In genomic region chr22:37739611-37740049, GRCh38 we compare ENCODE assay signal across 16 cellular contexts. TPM values are rescaled to one million over a fixed set of nuclear protein-coding genes. Genes with fewer than 3 reads are reported as not detected.
A peak's percentile ranks its signal among the peaks of the same experiment; 100 is the strongest.
DNase-seq lines count a peak whose midpoint lies in the region; ATAC-seq and TF ChIP-seq lines count a peak whose summit lies in the region.
"Had no signal": no experiment of that assay in that cellular context is flagged by ENCODE, and none has a peak within 500 bp of the region (broad histone marks: within the 10 kb centered on the region; RNA-seq: fewer than 3 reads in every experiment).

No MANE protein-coding gene starts in this region.

- no peak for ATAC-seq in HCT116
- peak in 1 of 2 donors; percentile 3 for ATAC-seq in right cardiac atrium
- no peak for ATAC-seq in GM21717 (IDR thresholded peaks at IDR 0.05; ENCODE audit: unreplicated experiment)
- no peak for ATAC-seq in HG03439 (IDR thresholded peaks at IDR 0.05; ENCODE audit: unreplicated experiment)
- ATAC-seq: Panc1 had no signal

- intact Hi-C loops in HCT116 (cut with micrococcal nuclease), result loop anchor here (5.0 kb wide), 2 partner anchors 42 to 43 kb away; partner anchors contain the start of gene TRIOBP
- intact Hi-C loops in right cardiac atrium (cut with DNase I), result loop anchor here in 1 of 4 donors (5.0 kb wide), 1 partner anchor 37 kb away; no protein-coding TSS in a partner anchor

- TF ChIP-seq CTCF in HCT116 (IDR thresholded peaks at IDR 0.05 in 2 of 3, conservative IDR thresholded peaks at IDR 0.05 in 1 of 3; ENCODE audit: borderline replicate concordance in 1 of 3, insufficient read depth in 1 of 3, low read depth in 2 of 3, low read length in 2 of 3), result no peak
- no peak for TF ChIP-seq CTCF in GM13977 (IDR thresholded peaks at IDR 0.05; ENCODE audit: extremely low read depth, insufficient read depth, missing control alignments)

- POLR2A ChIA-PET in HCT116 (lab: Charles Lee), result no interaction called here

- H3K36me3 ChIP-seq in HCT116 (ENCODE audit: control insufficient read depth in 1 of 2, insufficient read depth in 2 of 2, low read length in 2 of 2) (no peaks in the 10 kb centered on the region; a peak in 1 of 4 replicates), rectal smooth muscle tissue (ENCODE audit: control insufficient read depth, insufficient read depth, low read length) (no peaks in the 10 kb centered on the region)

- H3K79me2 ChIP-seq in HCT116 (ENCODE audit: insufficient read depth, low read length), result no peaks in the 10 kb centered on the region

- no TSS peak for BruUV-seq in HCT116 (replicated peaks; lab: Mats Ljungman, UMichigan)

- no peaks in the 10 kb centered on the region for H3K9me2 ChIP-seq in HCT116 (ENCODE audit: insufficient read depth)

- H3K27me3 ChIP-seq in HCT116 (ENCODE audit: insufficient read depth, low read length) (no peaks in the 10 kb centered on the region), right cardiac atrium (ENCODE audit: control insufficient read depth, insufficient read depth) (no peaks in the 10 kb centered on the region), rectal smooth muscle tissue (ENCODE audit: control insufficient read depth, insufficient read depth, low read length) (no peaks in the 10 kb centered on the region)

- TF ChIP-seq RAD21 in HCT116 (IDR thresholded peaks at IDR 0.05; ENCODE audit: low read depth), result no peak

- in situ Hi-C loops in GM13977 (cut with MboI; ENCODE audit: low pct_unique_long_range_greater_than_20kb, low sequenced_read_pairs, unreplicated experiment), result no loop called here

- H3K9me3 ChIP-seq in HCT116 (ENCODE audit: control insufficient read depth in 1 of 2, insufficient read depth in 1 of 2, low read depth in 1 of 2, low read length in 2 of 2), result no peaks in the 10 kb centered on the region
- H3K9me3 ChIP-seq in right cardiac atrium (ENCODE audit: control insufficient read depth, low read length), result no peaks in the 10 kb centered on the region
- H3K9me3 ChIP-seq: HAP-1 had no signal

- H4K20me1 ChIP-seq in HCT116 (ENCODE audit: insufficient read depth), result no peaks in the 10 kb centered on the region

- peak overlapping the region; percentile 99; the same call in 1 of the 2 replicates for H3K4me2 ChIP-seq in HCT116 (ENCODE audit: low read length)

- CTCF ChIA-PET in HCT116 (lab: Charles Lee), result no interaction called here

- DNase-seq in HCT116 (ENCODE audit: low read depth, low spot score) (no peak), SKM-1 (lab: John Stamatoyannopoulos, UW; ENCODE audit: unreplicated experiment) (peak; percentile 97), right cardiac atrium (peak; percentile 52 to 81 (median 77)), GM13977 (ENCODE audit: low spot score) (no peak), midbrain (lab: John Stamatoyannopoulos, UW) (no peak)
- DNase-seq: activated CD4-positive, alpha-beta memory T cell treated with anti-CD3 and anti-CD28 coated beads, Interleukin-2, amount 10 ng/mL, durations not matched to agents 7 days and 5 days; DMS79; kidney glomerular epithelial cell; NCI-H1105; NCI-H446; stimulated activated CD8-positive, alpha-beta memory T cell treated with anti-CD3 and anti-CD28 coated beads, Interleukin-4, amount 100 ng/mL, for 48 hours had no signal

- no peak overlapping the region for H3K27ac ChIP-seq in HCT116 (ENCODE audit: low read depth, low read length)
- H3K27ac ChIP-seq in right cardiac atrium (ENCODE audit: low read length), result no peak overlapping the region
- peak overlapping the region; percentile 27 for H3K27ac ChIP-seq in rectal smooth muscle tissue (ENCODE audit: low read depth, low read length)

- H3K4me3 ChIP-seq in HCT116 (replicated peaks in 1 of 2; ENCODE audit: low read depth in 1 of 2, low read length in 2 of 2) (no peak overlapping the region), right cardiac atrium (ENCODE audit: low read length) (no peak overlapping the region), rectal smooth muscle tissue (ENCODE audit: low read length) (no peak overlapping the region)
- H3K4me3 ChIP-seq: HAP-1 had no signal

- H3K4me1 ChIP-seq in HCT116 (ENCODE audit: control insufficient read depth in 1 of 2, insufficient read depth in 2 of 2, low read length in 2 of 2) (peaks cover 55 to 69% of the 10 kb centered on the region in 2 experiments), right cardiac atrium (ENCODE audit: control insufficient read depth, insufficient read depth, low read length) (peaks cover 6% of the 10 kb centered on the region), rectal smooth muscle tissue (ENCODE audit: control insufficient read depth, insufficient read depth, low read length) (peaks cover 33% of the 10 kb centered on the region)
- H3K4me1 ChIP-seq: HAP-1 had no signal

- H3K9ac ChIP-seq in HCT116 (ENCODE audit: low read length) (no peak overlapping the region), rectal smooth muscle tissue (ENCODE audit: low read length) (no peak overlapping the region)

- RAD21 ChIA-PET in HCT116 (lab: Charles Lee; ENCODE audit: low non-redundant PET in 1 of 2, low total read pairs in 2 of 2, uncharacterized antibody in 2 of 2, unreplicated experiment in 2 of 2), result no interaction called here

- no peak overlapping the region for H2AFZ ChIP-seq in HCT116 (ENCODE audit: low read depth, low read length, poor library complexity, severe bottlenecking)

- 76% methylated on average over 17 of the region's 17 CpGs for WGBS in right cardiac atrium

- TF ChIP-seq POLR2A in HCT116 (IDR thresholded peaks at IDR 0.05; ENCODE audit: borderline replicate concordance, extremely low read depth, insufficient read depth, insufficient read length), result no peak

TF ChIP-seq in HCT116, 20 proteins besides CTCF, POLR2A, EP300 and RAD21:
- TF ChIP-seq EGR1 (IDR thresholded peaks at IDR 0.05; ENCODE audit: low read depth), result no peak

RNA-seq across cellular contexts. Expression of gene TRIOBP, which starts 42.8 kb away (rescaled TPM):
- total RNA-seq in HCT116 (2021; ENCODE audit: unreplicated experiment), result 244 TPM
- 229 and 253 TPM in 2 replicates for polyA plus RNA-seq in HCT116 (2012)
- 100 to 1,000 TPM in 1 of 4 donors, 10 to 100 TPM in 3; 84.8 to 105 (median 92.5) TPM for total RNA-seq in right cardiac atrium
- 82.1 TPM for polyA plus RNA-seq in right cardiac atrium

RNA-seq across cellular contexts. Expression of gene NOL12, which starts 53.5 kb away (rescaled TPM):
- total RNA-seq in HCT116 (2021; ENCODE audit: unreplicated experiment) (31.4 TPM), right cardiac atrium (10 to 100 TPM; 13.5 to 16.4 (median 14.4) TPM)
- polyA plus RNA-seq in HCT116 (2012), result 19.2 and 28.2 TPM in 2 replicates
- 16.3 TPM for polyA plus RNA-seq in right cardiac atrium

Comparison
In these comparisons a context has a peak if more than half of its experiments do, and no peak if none do; other contexts are left out.
1. DNase-seq: peak in SKM-1 (single experiment) and right cardiac atrium (3 of 3); none in HCT116 (single experiment), GM13977 (single experiment) and midbrain (single experiment).